In the genomic region with DNA sequence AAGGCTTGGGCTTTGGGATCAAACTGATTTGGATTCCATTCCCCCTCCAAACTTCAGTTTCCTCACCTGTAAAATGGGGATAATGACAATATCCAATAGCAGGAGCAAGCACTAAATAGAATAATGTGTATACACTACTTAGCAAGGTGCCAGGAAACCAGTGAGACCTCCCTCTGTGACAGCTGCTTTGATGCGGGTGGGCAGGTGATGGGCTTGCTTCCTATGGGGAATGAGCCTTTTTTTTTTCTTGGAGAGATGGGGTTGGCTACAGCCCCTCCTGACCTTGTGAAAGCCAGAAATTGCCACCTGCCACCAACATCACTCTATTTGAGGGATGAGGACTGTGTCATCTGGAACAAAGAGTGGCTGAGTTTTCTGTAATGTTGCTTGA, we compare ENCODE assay signal across 11 cellular contexts. TPM values are rescaled to one million over a fixed set of nuclear protein-coding genes. Genes with fewer than 3 reads are reported as not detected.
DNase-seq lines count a peak whose midpoint lies in the region; ATAC-seq and TF ChIP-seq lines count a peak whose summit lies in the region.
"Had no signal": no experiment of that assay in that cellular context is flagged by ENCODE, and none has a peak within 500 bp of the region (broad histone marks: within the 10 kb centered on the region; RNA-seq: fewer than 3 reads in every experiment).

No MANE protein-coding gene starts in this region.

- intact Hi-C loops in dorsolateral prefrontal cortex (cut with DNase I) = loop anchor here in 1 of 2 donors (10.0 kb wide), 1 partner anchor 538 kb away; no protein-coding TSS in a partner anchor

- H3K27ac ChIP-seq in dorsolateral prefrontal cortex (peak overlapping the region in 24 of 59 donors; percentile 17 to 99 (median 79)), osteoblast (ENCODE audit: low read depth, low read length) (no peak overlapping the region)
- H3K27ac ChIP-seq: parathyroid adenoma had no signal

- no peak for TF ChIP-seq CTCF in dorsolateral prefrontal cortex (IDR thresholded peaks at IDR 0.05 in 54 of 56, conservative IDR thresholded peaks at IDR 0.05 in 2 of 56; ENCODE audit: low read depth in 1 of 56, partially characterized antibody in 56 of 56)
- no peak for TF ChIP-seq CTCF in osteoblast (IDR thresholded peaks at IDR 0.05; ENCODE audit: extremely low read depth, low read depth, low read length)
- no peak for TF ChIP-seq CTCF in GM13977 (IDR thresholded peaks at IDR 0.05; ENCODE audit: extremely low read depth, insufficient read depth, missing control alignments)

- peaks cover 64% of the 10 kb centered on the region for H3K4me1 ChIP-seq in osteoblast (ENCODE audit: insufficient read depth, low read length)

- no peaks in the 10 kb centered on the region for H3K9me3 ChIP-seq in osteoblast (ENCODE audit: low read depth, low read length)

- in situ Hi-C loops in GM13977 (cut with MboI; ENCODE audit: low pct_unique_long_range_greater_than_20kb, low sequenced_read_pairs, unreplicated experiment) = no loop called here

- H3K27me3 ChIP-seq in dorsolateral prefrontal cortex = no peaks in the 10 kb centered on the region
- no peaks in the 10 kb centered on the region for H3K27me3 ChIP-seq in osteoblast (ENCODE audit: insufficient read depth, low read length)

- peak overlapping the region; percentile 94 for H3K4me3 ChIP-seq in GM08714 (ENCODE audit: low read length)
- peak overlapping the region in 58 of 59 donors; percentile 47 to 93 (median 77) for H3K4me3 ChIP-seq in dorsolateral prefrontal cortex
- peak overlapping the region; percentile 75 for H3K4me3 ChIP-seq in osteoblast (ENCODE audit: insufficient read depth, low read length)

- ATAC-seq in HG02678 (IDR thresholded peaks at IDR 0.05; ENCODE audit: unreplicated experiment) (no peak), GM18868 (IDR thresholded peaks at IDR 0.05; ENCODE audit: unreplicated experiment) (no peak)

- H4K20me1 ChIP-seq in osteoblast (ENCODE audit: insufficient read depth, low read length) = no peaks in the 10 kb centered on the region

- DNase-seq in NCI-H2081 treated with DMSO at 0.1 percent for 48 hours (lab: John Stamatoyannopoulos, UW) (peak; percentile 25), dorsolateral prefrontal cortex (no peak), osteoblast (ENCODE audit: insufficient read length, low spot score, missing footprints) (no peak), GM13977 (ENCODE audit: low spot score) (no peak), SK-N-DZ (ENCODE audit: low spot score) (no peak)
- DNase-seq: effector CD8-positive, alpha-beta T cell; NCI-H1436 treated with DMSO at 0.1 percent for 48 hours had no signal

- H2AFZ ChIP-seq in osteoblast (ENCODE audit: low read length) = no peak overlapping the region

- peak overlapping the region; percentile 80 for H3K4me2 ChIP-seq in osteoblast (ENCODE audit: insufficient read depth, low read length)

- H3K79me2 ChIP-seq in osteoblast (ENCODE audit: insufficient read depth, low read length) = peaks cover 33% of the 10 kb centered on the region
- H3K79me2 ChIP-seq: parathyroid adenoma had no signal

- H3K36me3 ChIP-seq in osteoblast (ENCODE audit: insufficient read depth, low read length) = no peaks in the 10 kb centered on the region

RNA-seq across cellular contexts. Expression of a gene that starts 1.1 kb away (rescaled TPM):
- total RNA-seq in dorsolateral prefrontal cortex (100 to 1,000 TPM in 11 of 120 experiments, 10 to 100 TPM in 109; 22.6 to 179 (median 59.4) TPM), osteoblast (14.7 and 23.2 TPM in 2 replicates)
- 2.5 TPM in 1 of 2 replicates, not detected in the other for polyA plus RNA-seq in SK-N-DZ (2014; cell fraction: cytosol; rRNA removed)
- polyA plus RNA-seq in SK-N-DZ (2014; cell fraction: nucleus; rRNA removed) = not detected in 2 replicates
